In genomic region chr12:51953011-51953568, GRCh38 we compare ENCODE assay signal across 8 cellular contexts. TPM values are rescaled to one million over a fixed set of nuclear protein-coding genes. Genes with fewer than 3 reads are reported as not detected.
A peak's percentile ranks its signal among the peaks of the same experiment; 100 is the strongest.
DNase-seq lines count a peak whose midpoint lies in the region; ATAC-seq and TF ChIP-seq lines count a peak whose summit lies in the region.

No MANE protein-coding gene starts in this region.

- H3K36me3 ChIP-seq in right atrium auricular region (no peaks in the 10 kb centered on the region), breast epithelium (no peaks in the 10 kb centered on the region), mucosa of rectum (ENCODE audit: control insufficient read depth in 2 of 2, insufficient read depth in 2 of 2, low read length in 2 of 2) (peaks cover 2% of the 10 kb centered on the region in 2 donors)

- DNase-seq in right atrium auricular region (ENCODE audit: low spot score) (no peak), Right ventricle myocardium superior (no peak), breast epithelium (ENCODE audit: low spot score in 2 of 2) (no peak), NOMO-1 (lab: John Stamatoyannopoulos, UW; ENCODE audit: unreplicated experiment in 2 of 2) (no peak), NCI-H774 (lab: John Stamatoyannopoulos, UW) (no peak)

- ATAC-seq in Right ventricle myocardium superior (ENCODE audit: poor library complexity) = no peak
- ATAC-seq in HG03175 (IDR thresholded peaks at IDR 0.05; ENCODE audit: unreplicated experiment) = no peak
- no peak for ATAC-seq in GM18873 (IDR thresholded peaks at IDR 0.05; ENCODE audit: low FRiP score, unreplicated experiment)

- H3K4me1 ChIP-seq in right atrium auricular region (peaks cover 0 to 50% of the 10 kb centered on the region in 2 donors), breast epithelium (peaks cover 0 to 20% of the 10 kb centered on the region in 2 donors), mucosa of rectum (ENCODE audit: control insufficient read depth in 2 of 2, insufficient read depth in 2 of 2, low read length in 2 of 2) (peaks cover 26 to 27% of the 10 kb centered on the region in 2 donors)

- H3K9me3 ChIP-seq in right atrium auricular region (no peaks in the 10 kb centered on the region), breast epithelium (no peaks in the 10 kb centered on the region), mucosa of rectum (ENCODE audit: control insufficient read depth in 2 of 2, low read length in 2 of 2) (no peaks in the 10 kb centered on the region)

- H3K4me3 ChIP-seq in right atrium auricular region (peak overlapping the region; percentile 91 to 99), breast epithelium (peak overlapping the region; percentile 78 to 99 (median 98)), mucosa of rectum (ENCODE audit: low read length in 2 of 2) (peak overlapping the region; percentile 79 to 91)

- TF ChIP-seq CTCF in right atrium auricular region (IDR thresholded peaks at IDR 0.05) (no peak), breast epithelium (IDR thresholded peaks at IDR 0.05) (no peak)

- TF ChIP-seq POLR2A in breast epithelium (IDR thresholded peaks at IDR 0.05) = no peak

- H3K9ac ChIP-seq in mucosa of rectum (ENCODE audit: low read depth in 1 of 2, low read length in 2 of 2) = peak overlapping the region; percentile 64 to 97

- H3K27ac ChIP-seq in right atrium auricular region = peak overlapping the region; percentile 89 to 93
- H3K27ac ChIP-seq in breast epithelium = peak overlapping the region; percentile 92 to 94
- H3K27ac ChIP-seq in mucosa of rectum (ENCODE audit: low read depth in 2 of 2, low read length in 2 of 2) = peak overlapping the region; percentile 82 to 92

- no peaks in the 10 kb centered on the region for H3K27me3 ChIP-seq in right atrium auricular region
- no peaks in the 10 kb centered on the region for H3K27me3 ChIP-seq in breast epithelium
- no peaks in the 10 kb centered on the region for H3K27me3 ChIP-seq in mucosa of rectum (ENCODE audit: control insufficient read depth in 2 of 2, insufficient read depth in 2 of 2, low read length in 2 of 2)

- intact Hi-C loops in Right ventricle myocardium superior (cut with DNase I) = no loop called here
- intact Hi-C loops in breast epithelium (cut with DNase I; ENCODE audit: low total_unique reads) = no loop called here

RNA-seq across cellular contexts. Expression of gene ACVR1B, which starts 1.6 kb away (rescaled TPM):
- total RNA-seq in right atrium auricular region (10 to 100 TPM in 1 of 2 donors, 1 to 10 TPM in 1; 8.2 to 12.5 TPM), Right ventricle myocardium superior (9.7 TPM), breast epithelium (10 to 100 TPM; 12.3 to 26.3 (median 23.6) TPM)

RNA-seq across cellular contexts. Expression of gene ACVRL1, which starts 45.8 kb away (rescaled TPM):
- total RNA-seq in right atrium auricular region (10 to 100 TPM; 48.1 to 57.5 TPM), Right ventricle myocardium superior (35.1 TPM), breast epithelium (100 to 1,000 TPM in 2 of 3 donors, 10 to 100 TPM in 1; 24.7 to 274 (median 109) TPM)

RNA-seq across cellular contexts. Expression of gene TAMALIN, which starts 53.7 kb away (rescaled TPM):
- 10 to 100 TPM; 17.6 to 23.2 TPM for total RNA-seq in right atrium auricular region
- total RNA-seq in Right ventricle myocardium superior = 19.8 TPM
- 10 to 100 TPM in 2 of 3 donors, 1 to 10 TPM in 1; 8.5 to 27.2 (median 16.0) TPM for total RNA-seq in breast epithelium
